18 cellular contexts compared by ENCODE assay signal in genomic region chr6:152312434-152312833, GRCh38.
DNase-seq lines count a peak whose midpoint lies in the region; FAIRE-seq lines count a peak whose summit lies in the region.
"Had no signal": no experiment of that assay in that cellular context is flagged by ENCODE, and none has a peak within 500 bp of the region (broad histone marks: within the 10 kb centered on the region; RNA-seq: fewer than 3 reads in every experiment).

No MANE protein-coding gene starts in this region.

- H3K9ac ChIP-seq in mesendoderm (ENCODE audit: low read length), result no peak overlapping the region

- no peak overlapping the region for H3K23ac ChIP-seq in mesendoderm (ENCODE audit: low read length)

- H3K27me3 ChIP-seq in mesendoderm (ENCODE audit: insufficient read depth, low read length, poor library complexity), result no peaks in the 10 kb centered on the region
- H3K27me3 ChIP-seq: BE2C had no signal

- H2BK15ac ChIP-seq in mesendoderm (replicated peaks; ENCODE audit: low read depth), result peak overlapping the region; percentile 96

- FAIRE-seq in RCC 7860 (lab: Jason Lieb, UNC), result peak; percentile 47
- peak; percentile 50 for FAIRE-seq in endometrium (lab: Jason Lieb, UNC)
- FAIRE-seq: GM12892, GM18507 had no signal

- H3K18ac ChIP-seq in mesendoderm (ENCODE audit: low read length), result no peak overlapping the region

- DNase-seq in RCC 7860 (ENCODE audit: low spot score) (no peak), mesendoderm (no peak), HCEC 1CT (no peak), NCI-H510A treated with DMSO at 0.1 percent for 48 hours (lab: John Stamatoyannopoulos, UW) (no peak), DMS53 (lab: John Stamatoyannopoulos, UW) (no peak)
- DNase-seq: ACHN; BE2C; C1 segment of cervical spinal cord; CD4-positive, CD25-positive, alpha-beta regulatory T cell; CD8-positive, alpha-beta memory T cell; COR-L47; DMS 273 treated with DMSO at 0.1 percent for 48 hours; GDM1; H7 had no signal

- peaks cover 2% of the 10 kb centered on the region for H3K4me1 ChIP-seq in mesendoderm (ENCODE audit: control insufficient read depth, low read depth, low read length)
- H3K4me1 ChIP-seq: BE2C had no signal

- no CpG with 5 or more reads among the region's 2 CpGs for WGBS in mesendoderm (ENCODE audit: extremely low coverage, insufficient coverage, low lambda C conversion rate)

- no peak overlapping the region for H3K4ac ChIP-seq in mesendoderm (ENCODE audit: low read depth, low read length)

- H3K36me3 ChIP-seq in mesendoderm (ENCODE audit: control insufficient read depth, insufficient read depth, low read length), result no peaks in the 10 kb centered on the region
- H3K36me3 ChIP-seq: BE2C had no signal

- no peak overlapping the region for H3K4me2 ChIP-seq in mesendoderm (ENCODE audit: low read length)
- H3K4me2 ChIP-seq: GM23338 had no signal

- peak overlapping the region; percentile 12 for H2BK120ac ChIP-seq in mesendoderm (ENCODE audit: low read depth, low read length)

- H2BK5ac ChIP-seq in mesendoderm (ENCODE audit: low read length), result no peak overlapping the region

- no peak overlapping the region for H4K8ac ChIP-seq in mesendoderm (ENCODE audit: low read depth, low read length)

- H3K56ac ChIP-seq in mesendoderm (ENCODE audit: low read length), result no peak overlapping the region

- no peak overlapping the region for H4K5ac ChIP-seq in mesendoderm (ENCODE audit: low read length)

- H3K27ac ChIP-seq in mesendoderm (ENCODE audit: low read depth, low read length), result no peak overlapping the region

- H3K79me2 ChIP-seq in mesendoderm (ENCODE audit: control insufficient read depth, insufficient read depth, low read length), result no peaks in the 10 kb centered on the region

- no peaks in the 10 kb centered on the region for H3K79me1 ChIP-seq in mesendoderm (ENCODE audit: low read length)

- no peak overlapping the region for H3K4me3 ChIP-seq in mesendoderm (ENCODE audit: low read length)
- H3K4me3 ChIP-seq: GM23338 had no signal

- H2AK5ac ChIP-seq in mesendoderm (ENCODE audit: low read length), result no peak overlapping the region
